In genomic region chr1:8361198-8361849, GRCh38 we compare ENCODE assay signal across 2 cellular contexts.
TF ChIP-seq lines count a peak whose summit lies in the region.

No MANE protein-coding gene starts in this region.

TF ChIP-seq in GM12878, 131 proteins besides CTCF, POLR2A, EP300 and RAD21:
- no peak for TF ChIP-seq TAF1 (IDR thresholded peaks at IDR 0.05; ENCODE audit: borderline replicate concordance, low read depth, low read length)
- TF ChIP-seq MEF2B (IDR thresholded peaks at IDR 0.05; ENCODE audit: partially characterized antibody, poor library complexity, severe bottlenecking) = no peak
- no peak for TF ChIP-seq KLF5 (IDR thresholded peaks at IDR 0.05; ENCODE audit: partially characterized antibody)
- no peak for TF ChIP-seq E4F1 (IDR thresholded peaks at IDR 0.05; ENCODE audit: borderline replicate concordance, partially characterized antibody)
- TF ChIP-seq LARP7 (IDR thresholded peaks at IDR 0.05) = no peak
- no peak for TF ChIP-seq MLLT1 (IDR thresholded peaks at IDR 0.05)
- no peak for TF ChIP-seq SKIL (IDR thresholded peaks at IDR 0.05; ENCODE audit: low read depth, poor library complexity, severe bottlenecking)
- TF ChIP-seq SMAD1 (IDR thresholded peaks at IDR 0.05; ENCODE audit: low read depth, partially characterized antibody) = no peak
- TF ChIP-seq SUZ12 (IDR thresholded peaks at IDR 0.05; ENCODE audit: unreplicated experiment) = no peak
- TF ChIP-seq SMC3 (IDR thresholded peaks at IDR 0.05; ENCODE audit: borderline replicate concordance, low read length) = no peak
- no peak for TF ChIP-seq ELK1 (IDR thresholded peaks at IDR 0.05; ENCODE audit: low read depth, low read length)
- no peak for TF ChIP-seq USF2 (IDR thresholded peaks at IDR 0.05; ENCODE audit: borderline replicate concordance, low read depth, low read length)
- no peak for TF ChIP-seq RFX5 (IDR thresholded peaks at IDR 0.05; ENCODE audit: low read depth, low read length)
- TF ChIP-seq BHLHE40 (IDR thresholded peaks at IDR 0.05; ENCODE audit: borderline replicate concordance in 1 of 2, low read depth in 2 of 2, low read length in 1 of 2) = no peak
- TF ChIP-seq ZZZ3 (IDR thresholded peaks at IDR 0.05; ENCODE audit: control insufficient read depth, insufficient read length, low read depth) = no peak
- no peak for TF ChIP-seq PKNOX1 (IDR thresholded peaks at IDR 0.05)

TF ChIP-seq in liver, 16 proteins besides CTCF, POLR2A, EP300 and RAD21:
- TF ChIP-seq TAF1 (conservative IDR thresholded peaks at IDR 0.05) = no peak
- TF ChIP-seq HNF4G (IDR thresholded peaks at IDR 0.05) = no peak
- no peak for TF ChIP-seq JUND (IDR thresholded peaks at IDR 0.05)
- TF ChIP-seq REST (IDR thresholded peaks at IDR 0.05) = no peak
- TF ChIP-seq HNF4A (conservative IDR thresholded peaks at IDR 0.05) = peak in 1 of 2 donors; percentile 30
- TF ChIP-seq NR2F2 (IDR thresholded peaks at IDR 0.05) = peak; percentile 15
- TF ChIP-seq MAX (IDR thresholded peaks at IDR 0.05) = no peak
- TF ChIP-seq ATF3 (IDR thresholded peaks at IDR 0.05) = no peak
